In genomic region chr9:36166150-36166927, GRCh38 we compare ENCODE assay signal across 8 cellular contexts. TPM values are rescaled to one million over a fixed set of nuclear protein-coding genes. Genes with fewer than 3 reads are reported as not detected.
DNase-seq lines count a peak whose midpoint lies in the region; ATAC-seq, FAIRE-seq and TF ChIP-seq lines count a peak whose summit lies in the region.

No MANE protein-coding gene starts in this region.

- no peaks in the 10 kb centered on the region for H3K27me3 Mint-ChIP-seq in naive thymus-derived CD8-positive, alpha-beta T cell

- H2AFZ ChIP-seq in PC-3 (ENCODE audit: low read length): peak overlapping the region; percentile 99
- no peak overlapping the region for H2AFZ ChIP-seq in fibroblast of lung (ENCODE audit: low read length)

- CTCF ChIA-PET in PC-3 (lab: Charles Lee): interaction anchor here (0.5 to 1.6 kb wide), 13 partner anchors 12 to 202 kb away, joined by 3 to 17 read pairs (median 4); partner anchors contain the start of gene CLTA

- H3K27ac Mint-ChIP-seq in naive thymus-derived CD8-positive, alpha-beta T cell: peak overlapping the region in 6 of 10 donors; percentile 40 to 89 (median 71)
- H3K27ac Mint-ChIP-seq in stimulated activated effector memory CD8-positive, alpha-beta T cell treated with anti-CD3 and anti-CD28 coated beads, Interleukin-12 subunit alpha, Interleukin-12 subunit beta, amount 100 ng/mL, for 72 hours: no peak overlapping the region

- POLR2A ChIA-PET in PC-3 (lab: Charles Lee; ENCODE audit: unreplicated experiment): no interaction called here
- POLR2A ChIA-PET in naive thymus-derived CD8-positive, alpha-beta T cell (lab: Charles Lee): interaction anchor here (0.5 to 3.3 kb wide), 11 partner anchors 15 to 1097 kb away, joined by 3 to 19 read pairs (median 4); partner anchors contain the start of gene GLIPR2

- H3K9me2 ChIP-seq in PC-3 (replicated peaks; ENCODE audit: low read length): no peaks in the 10 kb centered on the region

- ATAC-seq in GM19438 (IDR thresholded peaks at IDR 0.05; ENCODE audit: low read depth, unreplicated experiment): peak; percentile 94
- ATAC-seq in PC-3: peak; percentile 83
- ATAC-seq in naive thymus-derived CD8-positive, alpha-beta T cell: peak; percentile 97 to 99
- ATAC-seq in stimulated activated effector memory CD8-positive, alpha-beta T cell treated with anti-CD3 and anti-CD28 coated beads, Interleukin-12 subunit alpha, Interleukin-12 subunit beta, amount 100 ng/mL, for 72 hours: peak; percentile 95

- H3K4me2 ChIP-seq in PC-3 (ENCODE audit: low read length): peak overlapping the region; percentile 93
- peak overlapping the region; percentile 77 for H3K4me2 ChIP-seq in fibroblast of lung (ENCODE audit: extremely low read depth, insufficient read depth, low read length)

- H3K27ac ChIP-seq in C4-2B (no peak overlapping the region), PC-3 (ENCODE audit: low read length) (no peak overlapping the region), fibroblast of lung (ENCODE audit: insufficient read depth, low read length) (no peak overlapping the region)

- H3K79me2 ChIP-seq in PC-3 (ENCODE audit: low read length): no peaks in the 10 kb centered on the region
- no peaks in the 10 kb centered on the region for H3K79me2 ChIP-seq in fibroblast of lung (ENCODE audit: control insufficient read depth, insufficient read depth, low read length)

- H3K36me3 ChIP-seq in PC-3 (ENCODE audit: low read depth, low read length) (no peaks in the 10 kb centered on the region), fibroblast of lung (ENCODE audit: control insufficient read depth, insufficient read depth, low read length) (no peaks in the 10 kb centered on the region)

- H3K27me3 ChIP-seq in PC-3 (ENCODE audit: low read length): no peaks in the 10 kb centered on the region
- no peaks in the 10 kb centered on the region for H3K27me3 ChIP-seq in fibroblast of lung (ENCODE audit: control insufficient read depth, insufficient read depth, low read length)

- H3K9ac ChIP-seq in PC-3 (ENCODE audit: low read length): 0 out of 2 replicates have a peak overlapping the region, but pooled peaks have one; percentile 39
- no peak overlapping the region for H3K9ac ChIP-seq in fibroblast of lung (ENCODE audit: insufficient read depth, low read length)

- BruUV-seq in PC-3 (replicated peaks; lab: Mats Ljungman, UMichigan): no TSS peak

- H3K9me3 ChIP-seq in PC-3 (ENCODE audit: low read length): no peaks in the 10 kb centered on the region
- no peaks in the 10 kb centered on the region for H3K9me3 ChIP-seq in fibroblast of lung (ENCODE audit: control insufficient read depth, insufficient read depth, low read depth, low read length)

- intact Hi-C loops in PC-3 (cut with micrococcal nuclease): loop anchor here (2.0 kb wide), 1 partner anchor 64 kb away; no protein-coding TSS in a partner anchor

- H3K4me3 ChIP-seq in PC-3 (ENCODE audit: low read length) (peak overlapping the region; percentile 81), fibroblast of lung (replicated peaks in 1 of 4; ENCODE audit: control extremely low read depth in 1 of 4, insufficient read depth in 1 of 4, low read depth in 3 of 4, low read length in 4 of 4) (peak overlapping the region; percentile 30 to 64 (median 42))

- H4K20me1 ChIP-seq in PC-3 (ENCODE audit: low read length): no peaks in the 10 kb centered on the region
- H4K20me1 ChIP-seq in fibroblast of lung (ENCODE audit: control insufficient read depth, extremely low read depth, insufficient read depth, low read length): no peaks in the 10 kb centered on the region

- DNase-seq in HTR-8/SVneo (ENCODE audit: insufficient read length, low spot score) (peak; percentile 87), PC-3 (peak; percentile 83), fibroblast of lung (ENCODE audit: low read depth in 2 of 2) (peak; percentile 84)
- peak; percentile 91 to 93 for DNase-seq in activated T-cell treated with anti-CD3 and anti-CD28 coated beads, Interleukin-2, amount 50 U/mL, for 48 hours
- peak; percentile 59 to 87 (median 78) for DNase-seq in naive thymus-derived CD8-positive, alpha-beta T cell
- peak; percentile 92 to 94 for DNase-seq in stimulated activated effector memory CD8-positive, alpha-beta T cell treated with anti-CD3 and anti-CD28 coated beads, Interleukin-12 subunit alpha, Interleukin-12 subunit beta, amount 100 ng/mL, for 72 hours (ENCODE audit: low spot score in 2 of 2)

- FAIRE-seq in HTR-8/SVneo (lab: Jason Lieb, UNC): peak; percentile 93

- H3K4me1 ChIP-seq in PC-3 (ENCODE audit: insufficient read depth, low read length): peaks cover 13% of the 10 kb centered on the region
- H3K4me1 ChIP-seq in fibroblast of lung (ENCODE audit: control insufficient read depth, extremely low read depth, insufficient read depth, low read length): peaks cover 24% of the 10 kb centered on the region

- TF ChIP-seq CTCF in C4-2B (conservative IDR thresholded peaks at IDR 0.05): peak; percentile 99
- peak; percentile 79 for TF ChIP-seq CTCF in PC-3 (conservative IDR thresholded peaks at IDR 0.05; ENCODE audit: low read depth, low read length)
- peak; percentile 66 to 68 for TF ChIP-seq CTCF in fibroblast of lung (conservative IDR thresholded peaks at IDR 0.05 in 1 of 2, IDR thresholded peaks at IDR 0.05 in 1 of 2; ENCODE audit: low read depth in 1 of 2, low read length in 2 of 2)

- H3K4me1 Mint-ChIP-seq in naive thymus-derived CD8-positive, alpha-beta T cell: peaks cover 4 to 22% (median 10%) of the 10 kb centered on the region in 4 donors
- H3K4me1 Mint-ChIP-seq in stimulated activated effector memory CD8-positive, alpha-beta T cell treated with anti-CD3 and anti-CD28 coated beads, Interleukin-12 subunit alpha, Interleukin-12 subunit beta, amount 100 ng/mL, for 72 hours: peaks cover 8% of the 10 kb centered on the region

- H3K36me3 Mint-ChIP-seq in naive thymus-derived CD8-positive, alpha-beta T cell: peaks cover 0 to 7% (median 0%) of the 10 kb centered on the region in 3 donors
- peaks cover 13% of the 10 kb centered on the region for H3K36me3 Mint-ChIP-seq in stimulated activated effector memory CD8-positive, alpha-beta T cell treated with anti-CD3 and anti-CD28 coated beads, Interleukin-12 subunit alpha, Interleukin-12 subunit beta, amount 100 ng/mL, for 72 hours

- H3F3A ChIP-seq in PC-3 (ENCODE audit: low read length, unreplicated experiment): no peaks in the 10 kb centered on the region

- peak overlapping the region; percentile 44 to 83 (median 66) for H3K4me3 Mint-ChIP-seq in naive thymus-derived CD8-positive, alpha-beta T cell
- H3K4me3 Mint-ChIP-seq in stimulated activated effector memory CD8-positive, alpha-beta T cell treated with anti-CD3 and anti-CD28 coated beads, Interleukin-12 subunit alpha, Interleukin-12 subunit beta, amount 100 ng/mL, for 72 hours: peak overlapping the region; percentile 70

- H3K9me3 Mint-ChIP-seq in naive thymus-derived CD8-positive, alpha-beta T cell: no peaks in the 10 kb centered on the region
- H3K9me3 Mint-ChIP-seq in stimulated activated effector memory CD8-positive, alpha-beta T cell treated with anti-CD3 and anti-CD28 coated beads, Interleukin-12 subunit alpha, Interleukin-12 subunit beta, amount 100 ng/mL, for 72 hours: no peaks in the 10 kb centered on the region

RNA-seq across cellular contexts. Expression of gene CCIN, which starts 2.8 kb away (rescaled TPM):
- total RNA-seq in PC-3 (2014; rRNA removed) (0.22 and 0.46 TPM in 2 replicates), fibroblast of lung (1.0 and 1.3 TPM in 2 replicates)
- polyA plus RNA-seq in fibroblast of lung: 0.40 and 0.55 TPM in 2 replicates
- 0.58 and 0.66 TPM in 2 replicates for polyA plus RNA-seq in fibroblast of lung (2012)
- 0.63 and 4.3 TPM in 2 replicates for polyA minus RNA-seq in fibroblast of lung (ENCODE audit: low replicate concordance)
- total RNA-seq in naive thymus-derived CD8-positive, alpha-beta T cell: under 1 TPM in 1 of 2 experiments, not detected in 1; 0.19 TPM
- polyA plus RNA-seq in naive thymus-derived CD8-positive, alpha-beta T cell: under 1 TPM in 1 of 3 donors, not detected in 2; 0.09 TPM

RNA-seq across cellular contexts. Expression of gene CLTA, which starts 24.4 kb away (rescaled TPM):
- total RNA-seq in PC-3 (2014; rRNA removed) (259 and 266 TPM in 2 replicates), fibroblast of lung (238 and 302 TPM in 2 replicates)
- polyA plus RNA-seq in fibroblast of lung: 341 and 388 TPM in 2 replicates
- polyA plus RNA-seq in fibroblast of lung (2012): 301 and 374 TPM in 2 replicates
- 46.5 and 77.4 TPM in 2 replicates for polyA minus RNA-seq in fibroblast of lung (ENCODE audit: low replicate concordance)
- 10 to 100 TPM; 56.7 to 59.0 TPM for total RNA-seq in naive thymus-derived CD8-positive, alpha-beta T cell
- 10 to 100 TPM; 60.8 to 84.5 (median 71.0) TPM for polyA plus RNA-seq in naive thymus-derived CD8-positive, alpha-beta T cell

RNA-seq across cellular contexts. Expression of gene GLIPR2, which starts 29.8 kb away (rescaled TPM):
- 6.7 and 10.1 TPM in 2 replicates for total RNA-seq in PC-3 (2014; rRNA removed)
- total RNA-seq in fibroblast of lung: 40.0 and 47.8 TPM in 2 replicates
- polyA plus RNA-seq in fibroblast of lung: 57.8 and 108 TPM in 2 replicates
- 44.5 and 88.5 TPM in 2 replicates for polyA plus RNA-seq in fibroblast of lung (2012)
- polyA minus RNA-seq in fibroblast of lung (ENCODE audit: low replicate concordance): 40.5 and 42.1 TPM in 2 replicates
- total RNA-seq in naive thymus-derived CD8-positive, alpha-beta T cell: 1 to 10 TPM; 7.0 to 7.6 TPM
- polyA plus RNA-seq in naive thymus-derived CD8-positive, alpha-beta T cell: 10 to 100 TPM; 43.2 to 78.9 (median 55.3) TPM
